ENCODE assay signal across 14 cellular contexts in the genomic region with DNA sequence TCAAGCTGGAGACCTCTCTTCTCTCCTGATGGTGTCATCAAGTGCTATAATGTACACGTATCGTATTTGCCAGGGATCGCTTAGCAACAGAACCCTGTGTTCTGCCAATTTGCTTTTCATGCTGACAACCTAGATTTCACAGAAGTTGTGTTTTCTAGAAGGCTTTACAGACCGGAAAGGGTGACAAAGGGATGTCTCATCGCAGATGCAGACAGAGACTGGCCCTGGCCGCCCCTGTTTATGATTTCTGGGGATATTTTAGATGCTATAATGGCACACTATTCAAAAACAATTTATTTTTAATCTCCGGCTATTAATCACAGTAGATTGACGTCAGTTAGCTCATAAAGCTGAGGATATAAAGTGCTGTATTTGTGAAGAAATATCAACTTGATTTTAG.
DNase-seq lines count a peak whose midpoint lies in the region; ATAC-seq, FAIRE-seq and TF ChIP-seq lines count a peak whose summit lies in the region.
"Had no signal": no experiment of that assay in that cellular context is flagged by ENCODE, and none has a peak within 500 bp of the region (broad histone marks: within the 10 kb centered on the region; RNA-seq: fewer than 3 reads in every experiment).

No MANE protein-coding gene starts in this region.

- H3K4me3 ChIP-seq in AG09309 (ENCODE audit: control insufficient read depth, low read depth, low read length) (no peak overlapping the region), LNCaP clone FGC (ENCODE audit: low read depth, low read length) (no peak overlapping the region)
- H3K4me3 ChIP-seq: left lung, upper lobe of right lung had no signal

- TF ChIP-seq CTCF in AG09309 (IDR thresholded peaks at IDR 0.05; ENCODE audit: control insufficient read depth, insufficient read depth, low read depth, low read length, missing control alignments): no peak
- no peak for TF ChIP-seq CTCF in LNCaP clone FGC (IDR thresholded peaks at IDR 0.05; ENCODE audit: control insufficient read depth, extremely low read depth, insufficient read depth)

- peak; percentile 97 for FAIRE-seq in islet of Langerhans (lab: Jason Lieb, UNC)
- FAIRE-seq: HepG2 had no signal

- DNase-seq in AG09309 (ENCODE audit: low read depth): peak; percentile 37
- DNase-seq in LNCaP clone FGC (ENCODE audit: low read depth): peak; percentile 52
- no peak for DNase-seq in stimulated activated naive CD8-positive, alpha-beta T cell treated with anti-CD3 and anti-CD28 coated beads, Interleukin-15, Interleukin-2, amounts not matched to agents 100 U/mL and 50 U/mL, for 24 hours
- DNase-seq: activated CD4-positive, alpha-beta T cell treated with anti-CD3 and anti-CD28 coated beads, Interleukin-2, amount 50 U/mL, for 48 hours; left lung; NCI-H446 treated with DMSO at 0.1 percent for 48 hours; posterior cingulate gyrus; upper lobe of right lung had no signal

- H3K27ac ChIP-seq in angular gyrus (ENCODE audit: low read depth, low read length): peak overlapping the region; percentile 40
- H3K27ac ChIP-seq: left lung, upper lobe of right lung had no signal

- ATAC-seq in HG03045 (IDR thresholded peaks at IDR 0.05; ENCODE audit: unreplicated experiment) (no peak), GM19035 (IDR thresholded peaks at IDR 0.05; ENCODE audit: unreplicated experiment) (no peak), GM19455 (IDR thresholded peaks at IDR 0.05; ENCODE audit: unreplicated experiment) (no peak)
- no peak for ATAC-seq in stimulated activated naive CD8-positive, alpha-beta T cell treated with anti-CD3 and anti-CD28 coated beads, Interleukin-15, Interleukin-2, amounts not matched to agents 100 U/mL and 50 U/mL, for 24 hours
- ATAC-seq: HepG2, left lung, upper lobe of right lung had no signal
